ENCODE assay signal across 27 cellular contexts in genomic region chr3:32316976-32317375, GRCh38.
"Had no signal": no experiment of that assay in that cellular context is flagged by ENCODE, and none has a peak within 500 bp of the region (broad histone marks: within the 10 kb centered on the region; RNA-seq: fewer than 3 reads in every experiment).

No MANE protein-coding gene starts in this region.

- H3K4me1 ChIP-seq: lower lobe of right lung, suprapubic skin, vagina had no signal

- ATAC-seq: heart right ventricle; left cardiac atrium; lower lobe of right lung; naive thymus-derived CD8-positive, alpha-beta T cell; pancreas; sciatic nerve; stimulated activated naive CD8-positive, alpha-beta T cell treated with anti-CD3 and anti-CD28 coated beads, Interleukin-15, amount 100 ng/mL, for 72 hours had no signal

- H3K27me3 ChIP-seq: dorsolateral prefrontal cortex, esophagus squamous epithelium, heart right ventricle, pancreas, suprapubic skin, vagina had no signal

- H3K27me3 Mint-ChIP-seq: stimulated activated naive CD8-positive, alpha-beta T cell treated with anti-CD3 and anti-CD28 coated beads, Interleukin-15, amount 100 ng/mL, for 72 hours had no signal

- H3K4me3 ChIP-seq: dorsolateral prefrontal cortex, esophagus squamous epithelium, heart right ventricle, left ventricle myocardium inferior, lower lobe of right lung, pancreas, smooth muscle cell, suprapubic skin, vagina had no signal

- H3K27ac ChIP-seq: dorsolateral prefrontal cortex, esophagus squamous epithelium, heart right ventricle, left ventricle myocardium inferior, lower lobe of right lung, neutrophil, pancreas, suprapubic skin, vagina had no signal

- DNase-seq: dorsolateral prefrontal cortex; effector memory CD4-positive, alpha-beta T cell; erythroblast; esophagus squamous epithelium; foreskin melanocyte; glutamatergic neuron; heart right ventricle; hippocampal formation; left cardiac atrium; left ventricle myocardium inferior; lower lobe of right lung; naive thymus-derived CD8-positive, alpha-beta T cell; nephron progenitor cell; pancreas; stimulated activated CD4-positive, alpha-beta T cell treated with anti-CD3 and anti-CD28 coated beads, Interleukin-12 subunit alpha, Interleukin-12 subunit beta, amount 100 ng/mL, for 4 hours; stimulated activated CD4-positive, alpha-beta T cell treated with anti-CD3 and anti-CD28 coated beads, Interleukin-1b, Interleukin-23, amount 100 ng/mL, for 48 hours; stimulated activated CD4-positive, alpha-beta T cell treated with anti-CD3 and anti-CD28 coated beads, Interleukin-4, amount 100 ng/mL, for 1 hour; stimulated activated CD8-positive, alpha-beta memory T cell treated with anti-CD3 and anti-CD28 coated beads, Interleukin-4, amount 100 ng/mL, for 48 hours; stimulated activated naive CD4-positive, alpha-beta T cell; stimulated activated naive CD8-positive, alpha-beta T cell treated with anti-CD3 and anti-CD28 coated beads, Interleukin-15, amount 100 ng/mL, for 72 hours had no signal

- H3K4me3 Mint-ChIP-seq: naive thymus-derived CD8-positive, alpha-beta T cell; nephron progenitor cell; stimulated activated naive CD8-positive, alpha-beta T cell treated with anti-CD3 and anti-CD28 coated beads, Interleukin-15, amount 100 ng/mL, for 72 hours had no signal

- H3K27ac Mint-ChIP-seq: nephron progenitor cell; stimulated activated naive CD8-positive, alpha-beta T cell treated with anti-CD3 and anti-CD28 coated beads, Interleukin-15, amount 100 ng/mL, for 72 hours had no signal

- H3K36me3 ChIP-seq: esophagus squamous epithelium, heart right ventricle, left ventricle myocardium inferior, lower lobe of right lung, neutrophil, pancreas, suprapubic skin, vagina had no signal

- H3K9me3 ChIP-seq: esophagus squamous epithelium, heart right ventricle, left ventricle myocardium inferior, lower lobe of right lung, neutrophil, pancreas, suprapubic skin, vagina had no signal

- H3K9me3 Mint-ChIP-seq: naive thymus-derived CD8-positive, alpha-beta T cell; stimulated activated naive CD8-positive, alpha-beta T cell treated with anti-CD3 and anti-CD28 coated beads, Interleukin-15, amount 100 ng/mL, for 72 hours had no signal

- H3K4me2 ChIP-seq: smooth muscle cell had no signal

- FAIRE-seq: colon, islet of Langerhans, pancreas had no signal
